Comparison of ENCODE assay signal across 8 cellular contexts in the genomic region with DNA sequence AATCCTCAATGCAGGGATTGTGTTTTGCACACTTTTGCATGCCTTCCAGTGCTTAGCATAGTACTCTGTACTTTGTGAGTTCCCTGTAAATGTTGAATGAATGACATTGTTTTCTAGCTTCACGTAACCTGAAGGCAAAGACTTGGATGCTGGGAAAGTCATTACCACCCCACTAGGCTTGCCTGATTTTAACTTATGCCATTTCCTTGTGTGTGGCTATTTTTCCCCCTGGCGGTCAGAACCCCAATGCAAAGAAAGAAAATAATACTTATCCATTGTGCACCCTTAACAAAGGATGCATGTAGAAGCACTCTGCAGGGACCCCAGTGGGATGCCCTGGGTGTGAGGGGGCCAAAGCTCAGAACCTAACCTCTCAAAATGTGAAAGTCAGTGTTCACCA. TPM values are rescaled to one million over a fixed set of nuclear protein-coding genes. Genes with fewer than 3 reads are reported as not detected.
DNase-seq lines count a peak whose midpoint lies in the region; ATAC-seq and TF ChIP-seq lines count a peak whose summit lies in the region.

No MANE protein-coding gene starts in this region.

- CTCF ChIA-PET in A673 (lab: Charles Lee): no interaction called here

- peaks cover 15% of the 10 kb centered on the region for H3K4me1 Mint-ChIP-seq in glutamatergic neuron (ENCODE audit: low read depth, unreplicated experiment)
- peaks cover 18% of the 10 kb centered on the region for H3K4me1 Mint-ChIP-seq in type B pancreatic cell (ENCODE audit: unreplicated experiment)

- no peaks in the 10 kb centered on the region for H3K36me3 ChIP-seq in A673 (ENCODE audit: insufficient read depth, low read length, poor library complexity, severe bottlenecking)

- H3K4me1 ChIP-seq in A673 (ENCODE audit: insufficient read depth, low read length, poor library complexity, severe bottlenecking): peaks cover 4% of the 10 kb centered on the region

- DNase-seq in A673 (ENCODE audit: low spot score): peak; percentile 46
- peak; percentile 61 for DNase-seq in GM12865 (ENCODE audit: low read depth)
- peak; percentile 41 for DNase-seq in SKM-1 treated with dmso at 0.1 percent for 144 hours (lab: John Stamatoyannopoulos, UW; ENCODE audit: unreplicated experiment)
- peak; percentile 30 for DNase-seq in glutamatergic neuron
- no peak for DNase-seq in type B pancreatic cell (ENCODE audit: extremely low spot score, unreplicated experiment)
- DNase-seq in HK-2 (ENCODE audit: unreplicated experiment): no peak

- H3K9me3 Mint-ChIP-seq in glutamatergic neuron (ENCODE audit: unreplicated experiment) (peaks cover 5% of the 10 kb centered on the region), type B pancreatic cell (no peaks in the 10 kb centered on the region)

- H3K4me3 Mint-ChIP-seq in glutamatergic neuron (ENCODE audit: unreplicated experiment) (peak overlapping the region; percentile 84), type B pancreatic cell (peak overlapping the region; percentile 95)

- H3K27me3 Mint-ChIP-seq in glutamatergic neuron (ENCODE audit: unreplicated experiment): peaks cover 11% of the 10 kb centered on the region
- H3K27me3 Mint-ChIP-seq in type B pancreatic cell: peaks cover 17% of the 10 kb centered on the region

- intact Hi-C loops in A673 (cut with micrococcal nuclease; ENCODE audit: unreplicated experiment): loop anchor here (5.0 kb wide), 1 partner anchor 486 kb away; no protein-coding TSS in a partner anchor

- no TSS peak for BruUV-seq in A673 (replicated peaks; lab: Mats Ljungman, UMichigan)

- H3K27me3 ChIP-seq in A673 (replicated peaks; ENCODE audit: insufficient read depth, low read depth, low read length, poor library complexity): no peaks in the 10 kb centered on the region

- POLR2A ChIA-PET in A673 (lab: Charles Lee; ENCODE audit: low non-redundant PET): interaction anchor here (0.7 kb wide), 1 partner anchor 1107 kb away, joined by 3 read pairs; no protein-coding TSS in a partner anchor

- peak overlapping the region; percentile 59 for H3K27ac Mint-ChIP-seq in glutamatergic neuron (ENCODE audit: unreplicated experiment)
- peak overlapping the region; percentile 67 for H3K27ac Mint-ChIP-seq in type B pancreatic cell

- H3K36me3 Mint-ChIP-seq in glutamatergic neuron (ENCODE audit: unreplicated experiment) (no peaks in the 10 kb centered on the region), type B pancreatic cell (no peaks in the 10 kb centered on the region)

- ATAC-seq in GM19452 (IDR thresholded peaks at IDR 0.05; ENCODE audit: unreplicated experiment) (no peak), HG02571 (IDR thresholded peaks at IDR 0.05; ENCODE audit: unreplicated experiment) (no peak)

- TF ChIP-seq CTCF in A673 (conservative IDR thresholded peaks at IDR 0.05; ENCODE audit: low read depth, low read length): 0 out of 2 replicates have a peak, but pooled peaks have one; percentile 19
- TF ChIP-seq CTCF in GM12865 (IDR thresholded peaks at IDR 0.05; ENCODE audit: insufficient read depth, low read depth, low read length, missing control alignments): peak; percentile 48
- peak; percentile 64 for TF ChIP-seq CTCF in glutamatergic neuron (IDR thresholded peaks at IDR 0.05; ENCODE audit: partially characterized antibody, unreplicated experiment)
- peak; percentile 73 for TF ChIP-seq CTCF in type B pancreatic cell (conservative IDR thresholded peaks at IDR 0.05)

- H3K9me3 ChIP-seq in A673 (ENCODE audit: low read depth, low read length, poor library complexity, severe bottlenecking): no peaks in the 10 kb centered on the region

- H3K4me3 ChIP-seq in A673 (ENCODE audit: low read depth, low read length, poor library complexity, severe bottlenecking) (peak overlapping the region; percentile 68), GM12865 (ENCODE audit: low read depth, low read length) (no peak overlapping the region; the same call in 1 of the 2 replicates)

- no peak overlapping the region for H3K27ac ChIP-seq in A673 (ENCODE audit: low read depth, low read length, poor library complexity, severe bottlenecking)

RNA-seq across cellular contexts. Expression of gene ENOX1, which starts 1.2 kb away (rescaled TPM):
- 4.4 and 4.5 TPM in 2 replicates for total RNA-seq in A673 (2021)
- 8.7 TPM for total RNA-seq in glutamatergic neuron (ENCODE audit: unreplicated experiment)
- total RNA-seq in type B pancreatic cell (ENCODE audit: low replicate concordance): 2.0 and 7.5 TPM in 2 replicates

Comparison
In these comparisons a context has a peak if more than half of its experiments do, and no peak if none do; other contexts are left out.
1. DNase-seq: peak in A673 (single experiment), GM12865 (single experiment), SKM-1 treated with dmso at 0.1 percent for 144 hours (single experiment) and glutamatergic neuron (single experiment); none in type B pancreatic cell (single experiment) and HK-2 (single experiment).
2. CTCF ChIP-seq: peak in every context shown above with its lines; median percentile 73 in type B pancreatic cell; 64 in glutamatergic neuron; 48 in GM12865; 19 in A673.